8 cellular contexts compared by ENCODE assay signal in genomic region chr21:25733859-25734653, GRCh38. TPM values are rescaled to one million over a fixed set of nuclear protein-coding genes. Genes with fewer than 3 reads are reported as not detected.
DNase-seq lines count a peak whose midpoint lies in the region; ATAC-seq, FAIRE-seq and TF ChIP-seq lines count a peak whose summit lies in the region.

No MANE protein-coding gene starts in this region.

- peaks cover 82% of the 10 kb centered on the region for H3K79me2 ChIP-seq in KMS-11 (ENCODE audit: insufficient read depth, low read depth)

- POLR2A ChIA-PET in activated CD4-positive, alpha-beta T cell treated with anti-CD3 and anti-CD28 coated beads, Interleukin-2, amount 10 ng/mL, durations not matched to agents 7 days and 5 days (lab: Charles Lee): interaction anchor here (0.7 kb wide), 1 partner anchor 26 kb away, joined by 3 read pairs; no protein-coding TSS in a partner anchor

- peak; percentile 27 for DNase-seq in activated CD4-positive, alpha-beta T cell treated with anti-CD3 and anti-CD28 coated beads, Interleukin-2, amount 10 ng/mL, durations not matched to agents 7 days and 5 days
- DNase-seq in epithelial cell of prostate (ENCODE audit: low read depth, low spot score) (no peak), tibial artery (no peak), frontal cortex (ENCODE audit: low spot score in 2 of 2) (no peak)

- H3K27ac ChIP-seq in KMS-11: peak overlapping the region; percentile 100
- H3K27ac ChIP-seq in epithelial cell of prostate: peak overlapping the region; percentile 97
- peak overlapping the region; percentile 99 for H3K27ac ChIP-seq in muscle layer of duodenum (ENCODE audit: low read length)
- H3K27ac ChIP-seq in tibial artery: peak overlapping the region; percentile 96 to 99

- H3K4me2 ChIP-seq in KMS-11: peak overlapping the region; percentile 56

- H3K4me1 Mint-ChIP-seq in activated CD4-positive, alpha-beta T cell treated with anti-CD3 and anti-CD28 coated beads, Interleukin-2, amount 10 ng/mL, durations not matched to agents 7 days and 5 days: peaks cover 51% of the 10 kb centered on the region

- peak; percentile 7 for ATAC-seq in GM21515 (IDR thresholded peaks at IDR 0.05; ENCODE audit: unreplicated experiment)

- CTCF ChIA-PET in activated CD4-positive, alpha-beta T cell treated with anti-CD3 and anti-CD28 coated beads, Interleukin-2, amount 10 ng/mL, durations not matched to agents 7 days and 5 days (lab: Charles Lee): interaction anchor here (0.6 to 1.7 kb wide), 7 partner anchors 13 to 140 kb away, joined by 3 to 6 read pairs (median 3); no protein-coding TSS in a partner anchor

- intact Hi-C loops in tibial artery (cut with DNase I; ENCODE audit: low total_unique reads): loop anchor here (10.0 kb wide), 2 partner anchors 129 to 441 kb away; partner anchors contain the start of genes APP and MRPL39

- no peaks in the 10 kb centered on the region for H3K27me3 Mint-ChIP-seq in activated CD4-positive, alpha-beta T cell treated with anti-CD3 and anti-CD28 coated beads, Interleukin-2, amount 10 ng/mL, durations not matched to agents 7 days and 5 days

- H3K9ac ChIP-seq in ES-I3 (ENCODE audit: low read depth, low read length) (peak overlapping the region; percentile 85), KMS-11 (peak overlapping the region; percentile 99)

- H3K27me3 ChIP-seq in KMS-11 (ENCODE audit: insufficient read depth, low read depth): no peaks in the 10 kb centered on the region
- H3K27me3 ChIP-seq in muscle layer of duodenum (ENCODE audit: low read depth, low read length): no peaks in the 10 kb centered on the region
- no peaks in the 10 kb centered on the region for H3K27me3 ChIP-seq in tibial artery

- H3K36me3 ChIP-seq in ES-I3 (ENCODE audit: insufficient read depth, low read length): peaks cover 2% of the 10 kb centered on the region; the same call in 1 of the 2 replicates
- H3K36me3 ChIP-seq in KMS-11 (ENCODE audit: insufficient read depth): peaks cover 2% of the 10 kb centered on the region; the same call in 1 of the 2 replicates
- peaks cover 12 to 17% of the 10 kb centered on the region in 2 donors for H3K36me3 ChIP-seq in muscle layer of duodenum (ENCODE audit: control insufficient read depth in 1 of 2, insufficient read depth in 2 of 2, low read length in 2 of 2)
- peaks cover 7 to 13% (median 13%) of the 10 kb centered on the region in 3 donors for H3K36me3 ChIP-seq in tibial artery

- H3K9me3 ChIP-seq in ES-I3 (ENCODE audit: control insufficient read depth, insufficient read depth, low read length) (no peaks in the 10 kb centered on the region), muscle layer of duodenum (ENCODE audit: control insufficient read depth in 1 of 2, low read length in 2 of 2) (no peaks in the 10 kb centered on the region), tibial artery (no peaks in the 10 kb centered on the region)

- TF ChIP-seq CTCF in KMS-11 (conservative IDR thresholded peaks at IDR 0.05; ENCODE audit: low read depth, low read length): no peak
- TF ChIP-seq CTCF in tibial artery (IDR thresholded peaks at IDR 0.05): no peak

- no peaks in the 10 kb centered on the region for H3K9me3 Mint-ChIP-seq in activated CD4-positive, alpha-beta T cell treated with anti-CD3 and anti-CD28 coated beads, Interleukin-2, amount 10 ng/mL, durations not matched to agents 7 days and 5 days

- no peak for FAIRE-seq in frontal cortex (lab: Jason Lieb, UNC)

- H3K4me3 ChIP-seq in KMS-11 (IDR thresholded peaks at IDR 0.05; ENCODE audit: insufficient read depth, low read depth, low read length): no peak overlapping the region
- peak overlapping the region; percentile 88 to 97 for H3K4me3 ChIP-seq in muscle layer of duodenum (ENCODE audit: low read depth in 1 of 2, low read length in 2 of 2)
- H3K4me3 ChIP-seq in tibial artery: peak overlapping the region; percentile 82 to 97

- peaks cover 11% of the 10 kb centered on the region for H3K36me3 Mint-ChIP-seq in activated CD4-positive, alpha-beta T cell treated with anti-CD3 and anti-CD28 coated beads, Interleukin-2, amount 10 ng/mL, durations not matched to agents 7 days and 5 days (ENCODE audit: low read depth)

- H3K27ac Mint-ChIP-seq in activated CD4-positive, alpha-beta T cell treated with anti-CD3 and anti-CD28 coated beads, Interleukin-2, amount 10 ng/mL, durations not matched to agents 7 days and 5 days: peak overlapping the region; percentile 100

- H2AFZ ChIP-seq in KMS-11 (ENCODE audit: low read depth): peak overlapping the region; percentile 97

- peak overlapping the region; percentile 99 for H3K4me3 Mint-ChIP-seq in activated CD4-positive, alpha-beta T cell treated with anti-CD3 and anti-CD28 coated beads, Interleukin-2, amount 10 ng/mL, durations not matched to agents 7 days and 5 days

- H4K20me1 ChIP-seq in KMS-11 (ENCODE audit: insufficient read depth): no peaks in the 10 kb centered on the region; the same call in 1 of the 2 replicates

- 0 out of 2 replicates have a peak, but pooled peaks cover 3% of the 10 kb centered on the region for H3K4me1 ChIP-seq in ES-I3 (ENCODE audit: insufficient read depth, low read length)
- H3K4me1 ChIP-seq in KMS-11 (ENCODE audit: low read depth, poor library complexity, severe bottlenecking): peaks cover 25% of the 10 kb centered on the region
- H3K4me1 ChIP-seq in muscle layer of duodenum (ENCODE audit: control insufficient read depth in 1 of 2, insufficient read depth in 2 of 2, low read length in 2 of 2): peaks cover 4 to 48% of the 10 kb centered on the region in 2 donors
- peaks cover 0 to 49% (median 26%) of the 10 kb centered on the region in 4 donors for H3K4me1 ChIP-seq in tibial artery

RNA-seq across cellular contexts. Expression of gene ATP5PF, which starts 0.6 kb away (rescaled TPM):
- 100 to 1,000 TPM; 134 to 143 TPM for total RNA-seq in activated CD4-positive, alpha-beta T cell treated with anti-CD3 and anti-CD28 coated beads, Interleukin-2, amount 10 ng/mL, durations not matched to agents 7 days and 5 days
- 57.9 TPM for total RNA-seq in frontal cortex

RNA-seq across cellular contexts. Expression of gene GABPA, which starts 0.7 kb away (rescaled TPM):
- 10 to 100 TPM; 26.9 TPM for total RNA-seq in activated CD4-positive, alpha-beta T cell treated with anti-CD3 and anti-CD28 coated beads, Interleukin-2, amount 10 ng/mL, durations not matched to agents 7 days and 5 days
- total RNA-seq in frontal cortex: 42.8 TPM
